Comparison of ENCODE assay signal across 8 cellular contexts in the genomic region with DNA sequence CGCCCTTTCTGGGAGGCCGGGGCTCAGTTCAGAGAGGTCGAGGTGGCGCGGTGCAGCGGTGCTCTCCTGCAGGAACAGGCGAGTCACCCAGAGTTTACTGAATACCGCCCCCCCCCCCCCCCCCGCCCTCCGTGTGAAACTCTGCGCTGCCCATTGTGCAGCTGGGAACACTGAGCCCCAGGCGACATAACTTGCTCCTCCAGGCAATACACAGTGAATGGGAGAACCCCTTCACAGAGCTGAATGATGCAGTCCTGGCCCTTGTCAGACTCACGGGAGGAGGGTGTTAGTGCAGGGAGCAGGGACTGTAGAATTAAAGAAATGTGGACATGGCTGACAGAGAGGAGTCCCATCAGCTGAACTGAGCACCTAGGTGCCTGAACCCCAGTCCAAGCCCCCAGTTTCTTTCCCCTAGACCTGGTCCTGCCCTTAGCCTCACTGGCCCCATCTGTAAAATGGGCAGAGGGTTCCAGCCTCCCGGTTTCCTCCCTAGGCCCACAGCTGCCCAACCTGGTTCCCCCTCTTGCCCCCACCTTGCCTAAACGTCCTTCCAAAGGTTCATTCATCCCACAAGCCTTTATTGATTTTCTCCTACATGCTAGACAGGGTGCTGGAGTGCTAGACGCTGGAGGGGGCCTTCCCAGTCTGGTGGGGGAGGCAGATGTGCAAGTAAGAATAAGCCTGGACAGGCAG. TPM values are rescaled to one million over a fixed set of nuclear protein-coding genes. Genes with fewer than 3 reads are reported as not detected.
A peak's percentile ranks its signal among the peaks of the same experiment; 100 is the strongest.
DNase-seq lines count a peak whose midpoint lies in the region; ATAC-seq and TF ChIP-seq lines count a peak whose summit lies in the region.

No MANE protein-coding gene starts in this region.

- peak overlapping the region in 4 of 6 donors; percentile 32 to 80 (median 50) for H3K27ac Mint-ChIP-seq in naive B cell

- H3K4me3 ChIP-seq in colonic mucosa = peak overlapping the region; percentile 11

- H3K27me3 Mint-ChIP-seq in naive B cell = peaks cover 0 to 17% (median 7%) of the 10 kb centered on the region in 3 donors

- H3K36me3 ChIP-seq in colonic mucosa = no peaks in the 10 kb centered on the region

- no peak overlapping the region for H3K27ac ChIP-seq in colonic mucosa

- H3K9ac ChIP-seq in colonic mucosa (ENCODE audit: low read depth in 2 of 2, low read length in 2 of 2) = peak overlapping the region in 1 of 2 donors; percentile 24

- H3K4me1 ChIP-seq in colonic mucosa = no peaks in the 10 kb centered on the region

- no peak for TF ChIP-seq CTCF in colonic mucosa (IDR thresholded peaks at IDR 0.05)

- peak overlapping the region; percentile 53 to 92 (median 85) for H3K4me3 Mint-ChIP-seq in naive B cell

- H3K36me3 Mint-ChIP-seq in naive B cell = no peaks in the 10 kb centered on the region

- H3K27me3 ChIP-seq in colonic mucosa = peaks cover 20% of the 10 kb centered on the region

- H3K9me3 Mint-ChIP-seq in naive B cell = no peaks in the 10 kb centered on the region

- H3K9me3 ChIP-seq in colonic mucosa = no peaks in the 10 kb centered on the region

- peak; percentile 53 for DNase-seq in AG20443 (ENCODE audit: low spot score)
- DNase-seq in HuH-7.5 (ENCODE audit: low spot score) = peak; percentile 87
- DNase-seq in colonic mucosa = no peak
- no peak for DNase-seq in naive B cell

- intact Hi-C loops in colonic mucosa (cut with DNase I) = no loop called here

- H3K4me1 Mint-ChIP-seq in naive B cell = peaks cover 5 to 19% (median 19%) of the 10 kb centered on the region in 3 donors

- peak; percentile 14 to 24 for ATAC-seq in naive B cell (ENCODE audit: low read depth in 2 of 2)
- no peak for ATAC-seq in GM21381 (IDR thresholded peaks at IDR 0.05; ENCODE audit: unreplicated experiment)
- ATAC-seq in GM19463 (IDR thresholded peaks at IDR 0.05; ENCODE audit: unreplicated experiment) = no peak
- ATAC-seq in HG02678 (IDR thresholded peaks at IDR 0.05; ENCODE audit: unreplicated experiment) = no peak
- no peak for ATAC-seq in GM21737 (IDR thresholded peaks at IDR 0.05; ENCODE audit: unreplicated experiment)

RNA-seq across cellular contexts. Expression of a gene that starts 0.8 kb away (rescaled TPM):
- total RNA-seq in colonic mucosa = 1 to 10 TPM in 1 of 2 donors, under 1 TPM in 1; 0.32 to 1.6 TPM
- polyA plus RNA-seq in naive B cell (ENCODE audit: low read depth in 6 of 6) = 1 to 10 TPM in 1 of 6 donors, under 1 TPM in 4, not detected in 1; 0.24 to 2.1 (median 0.43) TPM

Comparison
In these comparisons a context has a peak if more than half of its experiments do, and no peak if none do; other contexts are left out.
1. DNase-seq: peak in AG20443 (single experiment) and HuH-7.5 (single experiment); none in colonic mucosa (single experiment) and naive B cell (single experiment).
2. ATAC-seq: peak in naive B cell (2 of 2); none in GM21381 (single experiment), GM19463 (single experiment), HG02678 (single experiment) and GM21737 (single experiment).